9 cellular contexts compared by ENCODE assay signal in genomic region chr5:55227738-55228430, GRCh38. TPM values are rescaled to one million over a fixed set of nuclear protein-coding genes. Genes with fewer than 3 reads are reported as not detected.
DNase-seq lines count a peak whose midpoint lies in the region; ATAC-seq and TF ChIP-seq lines count a peak whose summit lies in the region.
"Had no signal": no experiment of that assay in that cellular context is flagged by ENCODE, and none has a peak within 500 bp of the region (broad histone marks: within the 10 kb centered on the region; RNA-seq: fewer than 3 reads in every experiment).

No MANE protein-coding gene starts in this region.

- TF ChIP-seq POLR2A in vagina (IDR thresholded peaks at IDR 0.05): no peak

- H3K27ac ChIP-seq in right cardiac atrium (ENCODE audit: low read length): no peak overlapping the region
- no peak overlapping the region for H3K27ac ChIP-seq in mesendoderm (ENCODE audit: low read depth, low read length)
- no peak overlapping the region for H3K27ac ChIP-seq in vagina
- H3K27ac ChIP-seq: HL-60 had no signal

- H3K4me2 ChIP-seq in mesendoderm (ENCODE audit: low read length): peak overlapping the region; percentile 51

- peak overlapping the region; percentile 28 for H3K9ac ChIP-seq in mesendoderm (ENCODE audit: low read length)

- WGBS in right cardiac atrium: 7% methylated on average over 25 of the region's 25 CpGs
- no CpG with 5 or more reads among the region's 25 CpGs for WGBS in mesendoderm (ENCODE audit: extremely low coverage, insufficient coverage, low lambda C conversion rate)

- no peak overlapping the region for H3K18ac ChIP-seq in mesendoderm (ENCODE audit: low read length)

- H2BK15ac ChIP-seq in mesendoderm (replicated peaks; ENCODE audit: low read depth): no peak overlapping the region

- H3K4me1 Mint-ChIP-seq in activated naive CD8-positive, alpha-beta T cell treated with anti-CD3 and anti-CD28 coated beads, Interleukin-2, amount 50 U/mL, for 24 hours: peaks cover 42% of the 10 kb centered on the region

- no peak overlapping the region for H4K5ac ChIP-seq in mesendoderm (ENCODE audit: low read length)

- peak overlapping the region; percentile 31 for H3K27ac Mint-ChIP-seq in activated naive CD8-positive, alpha-beta T cell treated with anti-CD3 and anti-CD28 coated beads, Interleukin-2, amount 50 U/mL, for 24 hours

- no peak overlapping the region for H3K4ac ChIP-seq in mesendoderm (ENCODE audit: low read depth, low read length)

- H3K79me1 ChIP-seq in mesendoderm (ENCODE audit: low read length): no peaks in the 10 kb centered on the region

- H3K56ac ChIP-seq in mesendoderm (ENCODE audit: low read length): peak overlapping the region; percentile 69

- H3K4me1 ChIP-seq in right cardiac atrium (ENCODE audit: control insufficient read depth, insufficient read depth, low read length): peaks cover 14% of the 10 kb centered on the region
- peaks cover 2% of the 10 kb centered on the region for H3K4me1 ChIP-seq in mesendoderm (ENCODE audit: control insufficient read depth, low read depth, low read length)
- H3K4me1 ChIP-seq in vagina: peaks cover 48% of the 10 kb centered on the region

- H4K8ac ChIP-seq in mesendoderm (ENCODE audit: low read depth, low read length): no peak overlapping the region

- peak overlapping the region; percentile 72 for H3K4me3 Mint-ChIP-seq in activated naive CD8-positive, alpha-beta T cell treated with anti-CD3 and anti-CD28 coated beads, Interleukin-2, amount 50 U/mL, for 24 hours

- intact Hi-C loops in right cardiac atrium (cut with DNase I): no loop called here
- intact Hi-C loops in left cardiac atrium (cut with DNase I): loop anchor here (5.0 to 10.0 kb wide), 2 partner anchors 51 to 53 kb away; partner anchors contain the start of gene CDC20B (in 1 of the 2)
- intact Hi-C loops in vagina (cut with DNase I): no loop called here

- H3K9me3 ChIP-seq in right cardiac atrium (ENCODE audit: control insufficient read depth, low read length) (no peaks in the 10 kb centered on the region), vagina (no peaks in the 10 kb centered on the region)

- H3K4me3 ChIP-seq in right cardiac atrium (ENCODE audit: low read length) (peak overlapping the region; percentile 46), mesendoderm (ENCODE audit: low read length) (no peak overlapping the region), vagina (peak overlapping the region; percentile 27 to 41)

- H3K23ac ChIP-seq in mesendoderm (ENCODE audit: low read length): no peak overlapping the region

- peaks cover 89% of the 10 kb centered on the region for H3K27me3 Mint-ChIP-seq in activated naive CD8-positive, alpha-beta T cell treated with anti-CD3 and anti-CD28 coated beads, Interleukin-2, amount 50 U/mL, for 24 hours

- H3K79me2 ChIP-seq in mesendoderm (ENCODE audit: control insufficient read depth, insufficient read depth, low read length): no peaks in the 10 kb centered on the region

- H3K36me3 ChIP-seq in mesendoderm (ENCODE audit: control insufficient read depth, insufficient read depth, low read length): no peaks in the 10 kb centered on the region
- no peaks in the 10 kb centered on the region for H3K36me3 ChIP-seq in vagina

- H3K36me3 Mint-ChIP-seq in activated naive CD8-positive, alpha-beta T cell treated with anti-CD3 and anti-CD28 coated beads, Interleukin-2, amount 50 U/mL, for 24 hours (ENCODE audit: low read depth): no peaks in the 10 kb centered on the region

- H2AK5ac ChIP-seq in mesendoderm (ENCODE audit: low read length): no peak overlapping the region

- no peaks in the 10 kb centered on the region for H3K9me3 Mint-ChIP-seq in activated naive CD8-positive, alpha-beta T cell treated with anti-CD3 and anti-CD28 coated beads, Interleukin-2, amount 50 U/mL, for 24 hours

- ATAC-seq in right cardiac atrium (no peak), left cardiac atrium (no peak), GM21367 (IDR thresholded peaks at IDR 0.05; ENCODE audit: unreplicated experiment) (no peak)
- no peak for ATAC-seq in activated naive CD8-positive, alpha-beta T cell treated with anti-CD3 and anti-CD28 coated beads, Interleukin-2, amount 50 U/mL, for 24 hours

- peak in 1 of 3 donors; percentile 35 for DNase-seq in right cardiac atrium
- DNase-seq in left cardiac atrium: no peak
- no peak for DNase-seq in activated naive CD8-positive, alpha-beta T cell treated with anti-CD3 and anti-CD28 coated beads, Interleukin-2, amount 50 U/mL, for 24 hours
- DNase-seq in mesendoderm: peak; percentile 8
- DNase-seq in vagina (ENCODE audit: extremely low spot score in 2 of 2): no peak
- no peak for DNase-seq in AG20443 (ENCODE audit: low spot score)
- DNase-seq in retina: no peak

- H3K27me3 ChIP-seq in right cardiac atrium (ENCODE audit: control insufficient read depth, insufficient read depth) (peaks cover 14% of the 10 kb centered on the region), mesendoderm (ENCODE audit: insufficient read depth, low read length, poor library complexity) (peaks cover 87% of the 10 kb centered on the region), vagina (peaks cover 25% of the 10 kb centered on the region)

- TF ChIP-seq CTCF in vagina (IDR thresholded peaks at IDR 0.05): no peak

- no peak overlapping the region for H2BK5ac ChIP-seq in mesendoderm (ENCODE audit: low read length)

- H2BK120ac ChIP-seq in mesendoderm (ENCODE audit: low read depth, low read length): no peak overlapping the region

RNA-seq across cellular contexts. Expression of gene MCIDAS, which starts 0.8 kb away (rescaled TPM):
- total RNA-seq in right cardiac atrium: not detected
- not detected for polyA plus RNA-seq in right cardiac atrium
- not detected for total RNA-seq in left cardiac atrium
- polyA plus RNA-seq in mesendoderm (2013, experiment 1 of 2): 0.07 TPM
- polyA plus RNA-seq in mesendoderm (2013, experiment 2 of 2): 0.03 TPM
- not detected for total RNA-seq in vagina

RNA-seq across cellular contexts. Expression of gene CCNO, which starts 5.5 kb away (rescaled TPM):
- under 1 TPM in 1 of 4 donors, not detected in 3; 0.14 TPM for total RNA-seq in right cardiac atrium
- polyA plus RNA-seq in right cardiac atrium: 0.11 TPM
- total RNA-seq in left cardiac atrium: under 1 TPM in 1 of 2 donors, not detected in 1; 0.16 TPM
- polyA plus RNA-seq in mesendoderm (2013, experiment 1 of 2): 0.21 TPM
- polyA plus RNA-seq in mesendoderm (2013, experiment 2 of 2): 0.14 TPM
- not detected for total RNA-seq in vagina

RNA-seq across cellular contexts. Expression of gene CDC20B, which starts 54.9 kb away (rescaled TPM):
- total RNA-seq in right cardiac atrium (not detected), left cardiac atrium (not detected), vagina (not detected)
- polyA plus RNA-seq in right cardiac atrium: not detected
- polyA plus RNA-seq in mesendoderm (2013, experiment 1 of 2): 0.08 TPM
- 0.07 TPM for polyA plus RNA-seq in mesendoderm (2013, experiment 2 of 2)

Comparison
In these comparisons a context has a peak if more than half of its experiments do, and no peak if none do; other contexts are left out.
1. intact Hi-C loops: an anchor here in left cardiac atrium (5.0 to 10.0 kb wide); none called in right cardiac atrium and vagina.